25 cellular contexts compared by ENCODE assay signal in the genomic region with DNA sequence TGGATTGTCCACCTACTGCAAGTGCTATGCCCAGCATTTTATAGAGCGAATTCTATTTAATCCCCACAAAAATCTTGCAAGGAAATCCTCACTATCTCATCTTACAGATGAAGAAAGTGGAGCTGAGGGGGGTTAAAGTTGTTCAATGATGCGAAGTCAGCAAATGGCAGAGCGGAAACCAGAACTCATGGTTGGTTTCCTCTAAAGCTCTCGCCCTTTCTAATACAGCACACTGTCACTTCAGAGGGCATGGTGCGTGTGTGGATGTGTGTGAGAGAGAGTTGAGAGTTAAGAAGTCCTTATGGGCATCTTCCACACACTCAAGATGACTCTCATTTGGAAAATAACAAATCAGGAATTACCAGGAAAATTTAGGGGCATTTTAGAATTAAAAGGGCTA.
DNase-seq lines count a peak whose midpoint lies in the region; ATAC-seq and TF ChIP-seq lines count a peak whose summit lies in the region.
"Had no signal": no experiment of that assay in that cellular context is flagged by ENCODE, and none has a peak within 500 bp of the region (broad histone marks: within the 10 kb centered on the region; RNA-seq: fewer than 3 reads in every experiment).

No MANE protein-coding gene starts in this region.

- H3K36me3 ChIP-seq in OCI-LY3 (replicated peaks; ENCODE audit: low read depth, low read length): no peaks in the 10 kb centered on the region
- no peaks in the 10 kb centered on the region for H3K36me3 ChIP-seq in spleen
- H3K36me3 ChIP-seq: colonic mucosa, neural progenitor cell had no signal

- peaks cover 4% of the 10 kb centered on the region for H3K36me3 Mint-ChIP-seq in activated naive CD8-positive, alpha-beta T cell treated with anti-CD3 and anti-CD28 coated beads, Interleukin-2, amount 10 ng/mL, durations not matched to agents 7 days and 5 days
- H3K36me3 Mint-ChIP-seq in activated naive CD8-positive, alpha-beta T cell treated with anti-CD3 and anti-CD28 coated beads, Interleukin-2, amount 50 U/mL, for 24 hours (ENCODE audit: low read depth): no peaks in the 10 kb centered on the region
- H3K36me3 Mint-ChIP-seq: activated CD4-positive, alpha-beta memory T cell treated with anti-CD3 and anti-CD28 coated beads for 36 hours; activated naive CD8-positive, alpha-beta T cell treated with anti-CD3 and anti-CD28 coated beads for 36 hours; brain; neural progenitor cell had no signal

- DNase-seq in activated naive CD8-positive, alpha-beta T cell treated with anti-CD3 and anti-CD28 coated beads, Interleukin-2, amount 10 ng/mL, durations not matched to agents 7 days and 5 days: no peak
- DNase-seq in activated naive CD8-positive, alpha-beta T cell treated with anti-CD3 and anti-CD28 coated beads, Interleukin-2, amount 50 U/mL, for 24 hours: no peak
- DNase-seq in germinal center (ENCODE audit: low spot score): peak; percentile 38
- no peak for DNase-seq in spleen
- DNase-seq in HUDEP-2 (lab: John Stamatoyannopoulos, UW; ENCODE audit: unreplicated experiment in 76 of 76): no peak
- DNase-seq in iPS-NIHi11 (ENCODE audit: low spot score): no peak
- DNase-seq in GM03348 (ENCODE audit: low spot score): no peak
- DNase-seq: activated CD4-positive, alpha-beta memory T cell treated with anti-CD3 and anti-CD28 coated beads for 36 hours; activated naive CD8-positive, alpha-beta T cell treated with anti-CD3 and anti-CD28 coated beads for 36 hours; activated T-cell treated with anti-CD3 and anti-CD28 coated beads, Interleukin-2, amount 50 U/mL, for 24 hours; colonic mucosa; DMS53; foreskin fibroblast; NCI-H1417 treated with DMSO at 0.1 percent for 48 hours; NCI-H526 treated with DMSO at 0.1 percent for 48 hours; psoas muscle; SIG-M5 had no signal

- H3K9me3 Mint-ChIP-seq in activated naive CD8-positive, alpha-beta T cell treated with anti-CD3 and anti-CD28 coated beads, Interleukin-2, amount 10 ng/mL, durations not matched to agents 7 days and 5 days: no peaks in the 10 kb centered on the region
- H3K9me3 Mint-ChIP-seq in activated naive CD8-positive, alpha-beta T cell treated with anti-CD3 and anti-CD28 coated beads, Interleukin-2, amount 50 U/mL, for 24 hours: no peaks in the 10 kb centered on the region
- H3K9me3 Mint-ChIP-seq: activated CD4-positive, alpha-beta memory T cell treated with anti-CD3 and anti-CD28 coated beads for 36 hours; activated naive CD8-positive, alpha-beta T cell treated with anti-CD3 and anti-CD28 coated beads for 36 hours; activated T-cell treated with anti-CD3 and anti-CD28 coated beads, Interleukin-2, amount 50 U/mL, for 24 hours; brain; neural progenitor cell; T-helper 1 cell treated with Interleukin-12 subunit alpha and Interleukin-12 subunit beta and Interleukin-4 antibody, amounts not matched to agents 30 μg/mL and 1 μg/mL, for 36 hours had no signal

- peak overlapping the region; percentile 79 for H2AFZ ChIP-seq in OCI-LY3 (ENCODE audit: low read depth, low read length)
- H2AFZ ChIP-seq: neural progenitor cell had no signal

- peak overlapping the region; percentile 31 for H3K4me3 Mint-ChIP-seq in activated naive CD8-positive, alpha-beta T cell treated with anti-CD3 and anti-CD28 coated beads, Interleukin-2, amount 10 ng/mL, durations not matched to agents 7 days and 5 days
- no peak overlapping the region for H3K4me3 Mint-ChIP-seq in activated naive CD8-positive, alpha-beta T cell treated with anti-CD3 and anti-CD28 coated beads, Interleukin-2, amount 50 U/mL, for 24 hours
- H3K4me3 Mint-ChIP-seq: activated CD4-positive, alpha-beta memory T cell treated with anti-CD3 and anti-CD28 coated beads for 36 hours; activated naive CD8-positive, alpha-beta T cell treated with anti-CD3 and anti-CD28 coated beads for 36 hours; activated T-cell treated with anti-CD3 and anti-CD28 coated beads, Interleukin-2, amount 50 U/mL, for 24 hours; brain; CD14-positive monocyte; neural progenitor cell; T-helper 1 cell treated with Interleukin-12 subunit alpha and Interleukin-12 subunit beta and Interleukin-4 antibody, amounts not matched to agents 30 μg/mL and 1 μg/mL, for 36 hours had no signal

- no peaks in the 10 kb centered on the region for H4K20me1 ChIP-seq in OCI-LY3 (ENCODE audit: insufficient read depth, low read length)

- H3K4me1 Mint-ChIP-seq in activated naive CD8-positive, alpha-beta T cell treated with anti-CD3 and anti-CD28 coated beads, Interleukin-2, amount 10 ng/mL, durations not matched to agents 7 days and 5 days: peaks cover 26% of the 10 kb centered on the region
- H3K4me1 Mint-ChIP-seq in activated naive CD8-positive, alpha-beta T cell treated with anti-CD3 and anti-CD28 coated beads, Interleukin-2, amount 50 U/mL, for 24 hours: peaks cover 36% of the 10 kb centered on the region
- H3K4me1 Mint-ChIP-seq: brain had no signal

- intact Hi-C loops in spleen (cut with DNase I; ENCODE audit: low total_unique reads): no loop called here

- peak overlapping the region; percentile 70 for H3K27ac Mint-ChIP-seq in activated naive CD8-positive, alpha-beta T cell treated with anti-CD3 and anti-CD28 coated beads, Interleukin-2, amount 10 ng/mL, durations not matched to agents 7 days and 5 days
- no peak overlapping the region for H3K27ac Mint-ChIP-seq in activated naive CD8-positive, alpha-beta T cell treated with anti-CD3 and anti-CD28 coated beads, Interleukin-2, amount 50 U/mL, for 24 hours
- H3K27ac Mint-ChIP-seq: activated CD4-positive, alpha-beta memory T cell treated with anti-CD3 and anti-CD28 coated beads for 36 hours; activated naive CD8-positive, alpha-beta T cell treated with anti-CD3 and anti-CD28 coated beads for 36 hours; activated T-cell treated with anti-CD3 and anti-CD28 coated beads, Interleukin-2, amount 50 U/mL, for 24 hours; brain; neural progenitor cell; T-helper 1 cell treated with Interleukin-12 subunit alpha and Interleukin-12 subunit beta and Interleukin-4 antibody, amounts not matched to agents 30 μg/mL and 1 μg/mL, for 36 hours had no signal

- H3K4me2 ChIP-seq in OCI-LY3 (ENCODE audit: low read length): peak overlapping the region; percentile 59
- H3K4me2 ChIP-seq: A549, neural progenitor cell had no signal

- H3K9ac ChIP-seq in OCI-LY3 (ENCODE audit: low read length): no peak overlapping the region
- H3K9ac ChIP-seq: neural progenitor cell had no signal

- 0 out of 2 replicates have a peak overlapping the region, but pooled peaks have one; percentile 1 for H3K4me3 ChIP-seq in OCI-LY3 (ENCODE audit: low read length)
- no peak overlapping the region for H3K4me3 ChIP-seq in spleen
- H3K4me3 ChIP-seq: A549, colonic mucosa, neural progenitor cell, psoas muscle, skin epidermis had no signal

- TF ChIP-seq CTCF in OCI-LY3 (IDR thresholded peaks at IDR 0.05; ENCODE audit: low read depth, low read length) (no peak), spleen (IDR thresholded peaks at IDR 0.05 in 8 of 11, conservative IDR thresholded peaks at IDR 0.05 in 3 of 11) (no peak)

- TF ChIP-seq POLR2A in spleen (IDR thresholded peaks at IDR 0.05): no peak

- H3K27ac ChIP-seq in OCI-LY3 (ENCODE audit: low read length): no peak overlapping the region
- H3K27ac ChIP-seq in spleen: peak overlapping the region in 5 of 8 donors; percentile 33 to 71 (median 50)
- H3K27ac ChIP-seq: A549, colonic mucosa, neural progenitor cell, psoas muscle, skin epidermis, VCaP had no signal

- POLR2A ChIA-PET in activated naive CD8-positive, alpha-beta T cell treated with anti-CD3 and anti-CD28 coated beads, Interleukin-2, amount 10 ng/mL, durations not matched to agents 7 days and 5 days (lab: Charles Lee): no interaction called here

- peak; percentile 72 for ATAC-seq in activated naive CD8-positive, alpha-beta T cell treated with anti-CD3 and anti-CD28 coated beads, Interleukin-2, amount 10 ng/mL, durations not matched to agents 7 days and 5 days (ENCODE audit: low read depth)
- no peak for ATAC-seq in activated naive CD8-positive, alpha-beta T cell treated with anti-CD3 and anti-CD28 coated beads, Interleukin-2, amount 50 U/mL, for 24 hours
- ATAC-seq: A549, psoas muscle had no signal

- H3K9me3 ChIP-seq in OCI-LY3 (ENCODE audit: insufficient read depth, low read length): no peaks in the 10 kb centered on the region
- H3K9me3 ChIP-seq in spleen: no peaks in the 10 kb centered on the region
- H3K9me3 ChIP-seq: A549, colonic mucosa, psoas muscle had no signal

- peaks cover 58% of the 10 kb centered on the region for H3K4me1 ChIP-seq in OCI-LY3 (ENCODE audit: low read length)
- peaks cover 0 to 66% (median 38%) of the 10 kb centered on the region in 6 donors for H3K4me1 ChIP-seq in spleen
- H3K4me1 ChIP-seq: A549, colonic mucosa, psoas muscle had no signal

- no peaks in the 10 kb centered on the region for H3K79me2 ChIP-seq in OCI-LY3 (ENCODE audit: low read length)

- H3K27me3 ChIP-seq in OCI-LY3 (ENCODE audit: low read depth, low read length) (no peaks in the 10 kb centered on the region), spleen (replicated peaks in 1 of 7) (peaks cover 0 to 30% (median 0%) of the 10 kb centered on the region in 7 donors)
- H3K27me3 ChIP-seq: colonic mucosa, neural progenitor cell had no signal

- 37 to 51% (median 44%) methylated on average over 5 of the region's 5 CpGs for WGBS in spleen, 5 donors

- peaks cover 2% of the 10 kb centered on the region for H3K27me3 Mint-ChIP-seq in activated naive CD8-positive, alpha-beta T cell treated with anti-CD3 and anti-CD28 coated beads, Interleukin-2, amount 10 ng/mL, durations not matched to agents 7 days and 5 days
- H3K27me3 Mint-ChIP-seq in activated naive CD8-positive, alpha-beta T cell treated with anti-CD3 and anti-CD28 coated beads, Interleukin-2, amount 50 U/mL, for 24 hours: no peaks in the 10 kb centered on the region
- H3K27me3 Mint-ChIP-seq: activated CD4-positive, alpha-beta memory T cell treated with anti-CD3 and anti-CD28 coated beads for 36 hours; activated naive CD8-positive, alpha-beta T cell treated with anti-CD3 and anti-CD28 coated beads for 36 hours; activated T-cell treated with anti-CD3 and anti-CD28 coated beads, Interleukin-2, amount 50 U/mL, for 24 hours had no signal
